1 cellular context compared by ENCODE assay signal in the genomic region with DNA sequence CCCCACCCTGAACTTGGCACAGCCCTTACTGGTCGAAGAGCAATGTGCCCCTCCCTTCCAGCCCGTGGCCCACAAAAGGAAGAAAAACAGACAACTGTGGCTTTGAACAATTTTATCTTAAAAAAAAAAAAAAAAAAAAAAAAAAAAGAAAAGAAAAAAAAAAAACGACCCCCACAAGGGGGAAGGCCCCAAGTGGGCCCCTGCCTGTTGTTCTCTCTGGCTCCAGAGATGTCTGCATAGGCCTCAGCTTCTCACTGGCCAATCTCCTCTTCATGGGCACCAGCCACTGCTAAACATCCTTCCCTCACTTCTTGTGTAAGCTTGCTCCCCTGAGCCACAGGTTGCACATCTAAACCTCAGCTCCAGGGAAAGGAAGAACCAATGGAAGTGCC.
TF ChIP-seq lines count a peak whose summit lies in the region.

No MANE protein-coding gene starts in this region.

TF ChIP-seq in H1, 55 proteins besides CTCF, POLR2A, EP300 and RAD21:
- TF ChIP-seq RXRA (IDR thresholded peaks at IDR 0.05; ENCODE audit: insufficient read depth, low read depth, low read length), result no peak
- TF ChIP-seq HDAC6 (IDR thresholded peaks at IDR 0.05; ENCODE audit: low read depth, low read length), result no peak
- no peak for TF ChIP-seq NANOG (IDR thresholded peaks at IDR 0.05; ENCODE audit: insufficient read depth, low read depth, low read length, poor library complexity, severe bottlenecking)
- no peak for TF ChIP-seq RBBP5 (IDR thresholded peaks at IDR 0.05; ENCODE audit: borderline replicate concordance, low read depth, low read length)
- no peak for TF ChIP-seq POU5F1 (IDR thresholded peaks at IDR 0.05; ENCODE audit: low read depth, low read length)
- TF ChIP-seq SP4 (IDR thresholded peaks at IDR 0.05; ENCODE audit: low read length), result no peak
- TF ChIP-seq ZNF274 (IDR thresholded peaks at IDR 0.05; ENCODE audit: borderline replicate concordance, extremely low read depth, low read length), result no peak
- TF ChIP-seq JUND (IDR thresholded peaks at IDR 0.05; ENCODE audit: low read length), result no peak
- no peak for TF ChIP-seq SIX5 (IDR thresholded peaks at IDR 0.05; ENCODE audit: low read depth, low read length)
- no peak for TF ChIP-seq RFX5 (IDR thresholded peaks at IDR 0.05; ENCODE audit: borderline replicate concordance, low read depth, low read length)
- no peak for TF ChIP-seq CTBP2 (IDR thresholded peaks at IDR 0.05; ENCODE audit: borderline replicate concordance, insufficient read depth, insufficient read length, low read length)
- no peak for TF ChIP-seq CREB1 (IDR thresholded peaks at IDR 0.05)
- TF ChIP-seq KDM5A (IDR thresholded peaks at IDR 0.05; ENCODE audit: low read length), result no peak
- no peak for TF ChIP-seq TBP (IDR thresholded peaks at IDR 0.05; ENCODE audit: low read depth, low read length)
- TF ChIP-seq SRF (IDR thresholded peaks at IDR 0.05; ENCODE audit: low read depth, low read length), result no peak
- TF ChIP-seq RNF2 (IDR thresholded peaks at IDR 0.05; ENCODE audit: borderline replicate concordance, low read depth, low read length, missing control alignments, poor library complexity, severe bottlenecking), result no peak
